Comparison of ENCODE assay signal across 8 cellular contexts in the genomic region with DNA sequence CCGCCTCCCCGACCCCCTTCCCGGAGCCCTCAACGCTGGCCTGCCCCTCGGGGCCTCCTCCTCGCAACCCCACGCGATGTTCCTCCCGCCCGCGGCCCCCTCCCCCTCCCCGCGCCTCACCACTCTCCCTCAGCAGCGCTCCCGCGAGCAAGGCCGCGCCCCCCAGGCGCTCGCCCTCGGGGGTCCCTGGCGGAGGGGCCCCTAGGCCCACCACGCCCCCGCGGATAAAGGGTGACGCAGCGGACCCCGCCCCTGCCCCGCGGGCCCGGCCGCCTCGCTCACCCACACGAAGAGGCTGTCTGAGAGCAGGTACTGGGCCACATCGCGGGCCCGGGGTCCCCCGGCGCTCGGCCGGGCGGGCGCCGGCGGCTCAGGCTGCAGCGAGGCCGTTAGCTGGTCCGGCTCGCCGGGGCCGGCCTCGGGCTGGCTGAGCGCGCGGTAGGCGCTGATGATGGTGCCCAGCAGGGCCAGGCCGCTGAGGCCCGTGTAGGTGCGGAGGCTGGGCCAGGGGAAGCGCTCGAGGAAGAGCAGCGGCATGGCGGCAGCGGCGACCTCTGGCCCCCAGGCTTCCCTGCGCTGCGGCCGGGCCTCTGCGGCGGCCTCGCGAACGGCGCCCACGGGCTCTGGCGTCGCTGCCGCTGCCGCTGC. TPM values are rescaled to one million over a fixed set of nuclear protein-coding genes. Genes with fewer than 3 reads are reported as not detected.
DNase-seq lines count a peak whose midpoint lies in the region; ATAC-seq and TF ChIP-seq lines count a peak whose summit lies in the region.

No MANE protein-coding gene starts in this region.

- no peaks in the 10 kb centered on the region for H3K9me3 ChIP-seq in OCI-LY1 (ENCODE audit: low read length)

- intact Hi-C loops in Right ventricle myocardium superior (cut with DNase I) (no loop called here), posterior vena cava (cut with DNase I) (no loop called here)

- peak; percentile 43 for ATAC-seq in GM18505 (IDR thresholded peaks at IDR 0.05; ENCODE audit: unreplicated experiment)
- ATAC-seq in HG02678 (IDR thresholded peaks at IDR 0.05; ENCODE audit: unreplicated experiment), result peak; percentile 36
- ATAC-seq in Right ventricle myocardium superior (ENCODE audit: poor library complexity), result peak; percentile 42

- H4K20me1 ChIP-seq in OCI-LY1 (ENCODE audit: insufficient read depth, low read length), result no peaks in the 10 kb centered on the region

- TF ChIP-seq CTCF in OCI-LY1 (IDR thresholded peaks at IDR 0.05; ENCODE audit: low read length), result no peak

- H3K4me2 ChIP-seq in OCI-LY1 (ENCODE audit: low read length), result peak overlapping the region; percentile 85

- no peak overlapping the region for H3K27ac ChIP-seq in OCI-LY1 (ENCODE audit: low read depth, low read length, poor library complexity, severe bottlenecking)

- peaks cover 46% of the 10 kb centered on the region for H3K4me1 ChIP-seq in OCI-LY1 (ENCODE audit: insufficient read depth, low read length, severe bottlenecking)

- TF ChIP-seq POLR2A in GM18505 (IDR thresholded peaks at IDR 0.05; ENCODE audit: borderline replicate concordance, extremely low read depth, insufficient read depth, insufficient read length), result no peak

- H3K36me3 ChIP-seq in OCI-LY1 (ENCODE audit: insufficient read depth, low read length), result peaks cover 14% of the 10 kb centered on the region; the same call in 1 of the 2 replicates

- no peaks in the 10 kb centered on the region for H3K27me3 ChIP-seq in OCI-LY1 (ENCODE audit: insufficient read depth, low read length)

- H3K9ac ChIP-seq in OCI-LY1 (ENCODE audit: low read length), result peak overlapping the region; percentile 86

- peaks cover 47% of the 10 kb centered on the region for H3K79me2 ChIP-seq in OCI-LY1 (ENCODE audit: insufficient read depth, low read length)

- H2AFZ ChIP-seq in OCI-LY1 (ENCODE audit: low read length), result no peak overlapping the region

- DNase-seq in activated gamma-delta T cell treated with anti-CD3 and anti-CD28 coated beads, Interleukin-2, amount 50 U/mL, for 16 hours (ENCODE audit: low read depth), result peak; percentile 11
- peak; percentile 51 for DNase-seq in Right ventricle myocardium superior
- peak; percentile 85 for DNase-seq in posterior vena cava (ENCODE audit: low spot score)
- DNase-seq in SIG-M5 (lab: John Stamatoyannopoulos, UW), result no peak
- no peak for DNase-seq in NCI-H2196 treated with DMSO at 0.1 percent for 48 hours (lab: John Stamatoyannopoulos, UW; ENCODE audit: unreplicated experiment)

- no peaks in the 10 kb centered on the region; the same call in 1 of the 2 replicates for H3F3A ChIP-seq in OCI-LY1 (ENCODE audit: insufficient read depth, low read length)

- H3K4me3 ChIP-seq in OCI-LY1 (ENCODE audit: low read depth, low read length, poor library complexity, severe bottlenecking), result peak overlapping the region; percentile 91

- no peaks in the 10 kb centered on the region for H3K9me2 ChIP-seq in OCI-LY1 (ENCODE audit: low read depth, low read length)

RNA-seq across cellular contexts. Expression of gene AMFR, which starts 0.4 kb away (rescaled TPM):
- 63.0 TPM for total RNA-seq in Right ventricle myocardium superior
- total RNA-seq in posterior vena cava, result 100 to 1,000 TPM; 102 to 116 TPM

RNA-seq across cellular contexts. Expression of gene NUDT21, which starts 26.2 kb away (rescaled TPM):
- total RNA-seq in Right ventricle myocardium superior (56.2 TPM), posterior vena cava (10 to 100 TPM; 75.5 to 76.3 TPM)

RNA-seq across cellular contexts. Expression of gene OGFOD1, which starts 26.4 kb away (rescaled TPM):
- total RNA-seq in Right ventricle myocardium superior (25.7 TPM), posterior vena cava (10 to 100 TPM; 33.8 to 35.2 TPM)

Comparison
In these comparisons a context has a peak if more than half of its experiments do, and no peak if none do; other contexts are left out.
1. DNase-seq: peak in activated gamma-delta T cell treated with anti-CD3 and anti-CD28 coated beads, Interleukin-2, amount 50 U/mL, for 16 hours (single experiment), Right ventricle myocardium superior (single experiment) and posterior vena cava (single experiment); none in SIG-M5 (single experiment) and NCI-H2196 treated with DMSO at 0.1 percent for 48 hours (single experiment).
2. Peak in every context shown above with its lines, with median percentiles within 50 percentile points of each other: ATAC-seq.